In genomic region chr6:72554203-72554564, GRCh38 we compare ENCODE assay signal across 2 cellular contexts.
TF ChIP-seq lines count a peak whose summit lies in the region.

No MANE protein-coding gene starts in this region.

TF ChIP-seq in IMR-90, 13 proteins besides CTCF, POLR2A, EP300 and RAD21:
- 0 out of 2 replicates have a peak, but pooled peaks have one; percentile 7 for TF ChIP-seq BHLHE40 (IDR thresholded peaks at IDR 0.05; ENCODE audit: low read depth, low read length)
- no peak for TF ChIP-seq CEBPB (IDR thresholded peaks at IDR 0.05; ENCODE audit: low read depth, low read length)
- TF ChIP-seq NFE2L2 (IDR thresholded peaks at IDR 0.05; ENCODE audit: low read depth, low read length) = no peak
- no peak for TF ChIP-seq USF2 (IDR thresholded peaks at IDR 0.05; ENCODE audit: low read depth, low read length)
TF ChIP-seq in IMR-90: peak in this region for 1.

TF ChIP-seq in K562, 482 proteins besides CTCF, POLR2A, EP300 and RAD21:
- peak; percentile 30; the same call in 1 of the 2 replicates for TF ChIP-seq RFX1 (IDR thresholded peaks at IDR 0.05)
- no peak for TF ChIP-seq PBX2 (CRISPR knock-in tag; IDR thresholded peaks at IDR 0.05; ENCODE audit: low read depth)
- no peak for TF ChIP-seq PBX2 (tag; conservative IDR thresholded peaks at IDR 0.05; ENCODE audit: low read depth)
